Comparison of ENCODE assay signal across 8 cellular contexts in the genomic region with DNA sequence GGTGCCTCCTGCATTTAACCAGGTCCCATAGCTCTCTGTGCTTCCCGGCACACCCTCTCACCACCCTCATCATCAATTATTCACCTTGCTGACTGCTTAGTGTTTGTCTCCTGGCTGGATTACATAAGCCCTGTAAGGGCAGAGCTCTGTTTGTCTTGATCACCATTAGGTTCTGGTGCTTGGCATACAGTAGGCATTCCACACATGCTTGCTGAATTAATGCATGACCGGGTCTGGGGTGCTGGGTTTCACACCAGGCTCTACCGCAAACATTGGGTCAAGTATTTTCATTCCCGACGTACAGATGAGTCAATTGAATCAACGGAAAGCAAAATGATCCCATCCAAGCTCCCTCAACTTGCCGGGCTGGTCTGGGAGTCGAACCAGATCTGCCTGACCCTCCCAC. TPM values are rescaled to one million over a fixed set of nuclear protein-coding genes. Genes with fewer than 3 reads are reported as not detected.
DNase-seq lines count a peak whose midpoint lies in the region; ATAC-seq, FAIRE-seq and TF ChIP-seq lines count a peak whose summit lies in the region.

No MANE protein-coding gene starts in this region.

- 74% methylated on average over 7 of the region's 8 CpGs for WGBS in mesenchymal stem cell

- no peak overlapping the region for H2BK120ac ChIP-seq in mesenchymal stem cell (ENCODE audit: low read depth, low read length)

- H3K4me2 ChIP-seq in mesenchymal stem cell (ENCODE audit: low read length, poor library complexity, severe bottlenecking), result no peak overlapping the region

- H2BK12ac ChIP-seq in mesenchymal stem cell (ENCODE audit: low read length in 2 of 2), result no peak overlapping the region

- no peak overlapping the region for H3K4me3 ChIP-seq in AG09309 (ENCODE audit: control insufficient read depth, low read depth, low read length)
- H3K4me3 ChIP-seq in mesenchymal stem cell (ENCODE audit: insufficient read depth in 1 of 2, low read depth in 1 of 2, low read length in 2 of 2), result peak overlapping the region in 1 of 2 experiments; percentile 57
- peak overlapping the region in 1 of 2 donors; percentile 41 for H3K4me3 ChIP-seq in kidney (ENCODE audit: low read length in 2 of 2)
- no peak overlapping the region; the same call in 1 of the 2 replicates for H3K4me3 ChIP-seq in BE2C (ENCODE audit: low read depth, low read length)

- H3K27ac ChIP-seq in mesenchymal stem cell (ENCODE audit: low read length, poor library complexity, severe bottlenecking), result no peak overlapping the region
- H3K27ac ChIP-seq in kidney (ENCODE audit: low read depth in 2 of 2, low read length in 2 of 2), result no peak overlapping the region

- no peak overlapping the region for H4K8ac ChIP-seq in mesenchymal stem cell (ENCODE audit: low read length)

- no peak overlapping the region for H3K18ac ChIP-seq in mesenchymal stem cell (ENCODE audit: low read depth in 1 of 2, low read length in 2 of 2)

- H3K36me3 ChIP-seq in mesenchymal stem cell (ENCODE audit: control insufficient read depth in 1 of 2, insufficient read depth in 2 of 2, low read depth in 1 of 2, low read length in 2 of 2) (no peaks in the 10 kb centered on the region), kidney (ENCODE audit: control insufficient read depth in 1 of 2, insufficient read depth in 2 of 2, low read length in 2 of 2) (no peaks in the 10 kb centered on the region), BE2C (no peaks in the 10 kb centered on the region)

- no peak overlapping the region for H2BK5ac ChIP-seq in mesenchymal stem cell (ENCODE audit: low read depth, low read length, poor library complexity, severe bottlenecking)

- H2BK15ac ChIP-seq in mesenchymal stem cell (ENCODE audit: low read depth, poor library complexity, severe bottlenecking), result no peak overlapping the region

- no peak for FAIRE-seq in kidney (lab: Jason Lieb, UNC)

- intact Hi-C loops in kidney (cut with DNase I), result no loop called here

- no peak overlapping the region for H3K14ac ChIP-seq in mesenchymal stem cell (ENCODE audit: low read length in 2 of 2)

- H3K4me1 ChIP-seq in mesenchymal stem cell (ENCODE audit: control insufficient read depth, insufficient read depth, low read depth, low read length) (peaks cover 6% of the 10 kb centered on the region), kidney (ENCODE audit: control insufficient read depth in 1 of 2, insufficient read depth in 1 of 2, low read depth in 1 of 2, low read length in 2 of 2) (peaks cover 0 to 2% of the 10 kb centered on the region in 2 donors), BE2C (no peaks in the 10 kb centered on the region)

- ATAC-seq in HG02885 (IDR thresholded peaks at IDR 0.05; ENCODE audit: poor library complexity, unreplicated experiment), result peak; percentile 7

- no peak overlapping the region for H3K9ac ChIP-seq in mesenchymal stem cell (ENCODE audit: low read length)
- no peak overlapping the region for H3K9ac ChIP-seq in kidney (ENCODE audit: low read length in 2 of 2)

- H2AK5ac ChIP-seq in mesenchymal stem cell (ENCODE audit: low read length, severe bottlenecking), result no peak overlapping the region

- no peak overlapping the region for H3K23ac ChIP-seq in mesenchymal stem cell (ENCODE audit: low read length in 2 of 2)

- peak; percentile 7 for DNase-seq in AG09309 (ENCODE audit: low read depth)
- DNase-seq in activated T-cell treated with anti-CD3 and anti-CD28 coated beads, Interleukin-2, amount 50 U/mL, for 48 hours, result peak; percentile 36 to 48
- DNase-seq in islet precursor cell, result peak; percentile 55
- no peak for DNase-seq in SK-N-DZ (ENCODE audit: low spot score)
- DNase-seq in mesenchymal stem cell, result no peak
- no peak for DNase-seq in kidney
- no peak for DNase-seq in BE2C

- H3K9me3 ChIP-seq in mesenchymal stem cell (ENCODE audit: control insufficient read depth, low read length) (no peaks in the 10 kb centered on the region), kidney (ENCODE audit: control insufficient read depth in 1 of 2, low read length in 2 of 2) (no peaks in the 10 kb centered on the region), BE2C (no peaks in the 10 kb centered on the region)

- H3K4ac ChIP-seq in mesenchymal stem cell (ENCODE audit: low read depth in 1 of 2, low read length in 2 of 2), result no peak overlapping the region

- TF ChIP-seq CTCF in AG09309 (IDR thresholded peaks at IDR 0.05; ENCODE audit: control insufficient read depth, insufficient read depth, low read depth, low read length, missing control alignments) (no peak), kidney (IDR thresholded peaks at IDR 0.05; ENCODE audit: borderline replicate concordance, extremely low read depth, insufficient read depth) (no peak), BE2C (IDR thresholded peaks at IDR 0.05; ENCODE audit: low read depth, low read length) (no peak)

- H2AFZ ChIP-seq in mesenchymal stem cell (ENCODE audit: low read depth, low read length), result no peak overlapping the region

- no peaks in the 10 kb centered on the region for H3K79me1 ChIP-seq in mesenchymal stem cell (replicated peaks; ENCODE audit: low read length, poor library complexity, severe bottlenecking)

- H3K27me3 ChIP-seq in mesenchymal stem cell (ENCODE audit: control insufficient read depth in 1 of 2, insufficient read depth in 1 of 2, low read length in 2 of 2) (peaks cover 0 to 11% of the 10 kb centered on the region in 2 experiments), BE2C (no peaks in the 10 kb centered on the region)

- H4K91ac ChIP-seq in mesenchymal stem cell (ENCODE audit: low read length), result no peak overlapping the region

RNA-seq across cellular contexts. Expression of gene VAV1, which starts 28.5 kb away (rescaled TPM):
- polyA plus RNA-seq in SK-N-DZ (2014; cell fraction: cytosol; rRNA removed), result not detected in 2 replicates
- not detected in 2 replicates for polyA plus RNA-seq in SK-N-DZ (2014; cell fraction: nucleus; rRNA removed)
- not detected for polyA plus RNA-seq in mesenchymal stem cell (2013, experiment 1 of 2)
- not detected for polyA plus RNA-seq in mesenchymal stem cell (2013, experiment 2 of 2)
- 15.5 TPM for total RNA-seq in kidney
- 0.90 TPM for polyA plus RNA-seq in kidney (ENCODE audit: insufficient read depth, low read depth, low replicate concordance)
- not detected for polyA plus RNA-seq in BE2C (2012; ENCODE audit: insufficient read depth, insufficient read length, low read depth)

RNA-seq across cellular contexts. Expression of gene SH2D3A, which starts 33.8 kb away (rescaled TPM):
- 0.71 and 0.80 TPM in 2 replicates for polyA plus RNA-seq in SK-N-DZ (2014; cell fraction: cytosol; rRNA removed)
- polyA plus RNA-seq in SK-N-DZ (2014; cell fraction: nucleus; rRNA removed), result 0.06 and 2.2 TPM in 2 replicates
- not detected for polyA plus RNA-seq in mesenchymal stem cell (2013, experiment 1 of 2)
- polyA plus RNA-seq in mesenchymal stem cell (2013, experiment 2 of 2), result 0.07 TPM
- 35.4 TPM for total RNA-seq in kidney
- polyA plus RNA-seq in kidney (ENCODE audit: insufficient read depth, low read depth, low replicate concordance), result 12.5 TPM
- 0.36 TPM for polyA plus RNA-seq in BE2C (2012; ENCODE audit: insufficient read depth, insufficient read length, low read depth)

Comparison
In these comparisons a context has a peak if more than half of its experiments do, and no peak if none do; other contexts are left out.
1. DNase-seq: peak in AG09309 (single experiment), activated T-cell treated with anti-CD3 and anti-CD28 coated beads, Interleukin-2, amount 50 U/mL, for 48 hours (2 of 2) and islet precursor cell (single experiment); none in SK-N-DZ (single experiment), mesenchymal stem cell (single experiment), kidney (single experiment) and BE2C (single experiment).